10 cellular contexts compared by ENCODE assay signal in the genomic region with DNA sequence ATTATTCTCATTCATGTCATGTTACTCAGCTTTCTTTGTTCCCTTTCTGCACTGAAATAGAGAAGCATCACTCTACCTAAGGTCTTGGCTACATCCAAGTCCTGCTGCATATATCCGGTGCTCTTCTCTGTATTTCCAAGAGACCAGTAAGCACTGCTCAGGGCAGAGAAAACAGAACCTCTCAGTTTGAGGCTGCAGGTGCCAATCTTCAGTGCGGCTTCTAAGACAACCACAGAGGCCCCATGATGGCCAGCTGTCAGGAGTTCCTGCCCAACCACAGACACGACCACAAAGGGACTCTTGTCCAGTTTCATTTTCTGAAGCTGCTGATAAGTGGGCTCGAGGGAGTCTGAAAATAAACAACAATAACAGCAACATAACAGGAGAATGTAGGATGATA.
DNase-seq lines count a peak whose midpoint lies in the region; ATAC-seq and TF ChIP-seq lines count a peak whose summit lies in the region.
"Had no signal": no experiment of that assay in that cellular context is flagged by ENCODE, and none has a peak within 500 bp of the region (broad histone marks: within the 10 kb centered on the region; RNA-seq: fewer than 3 reads in every experiment).

No MANE protein-coding gene starts in this region.

- no peak overlapping the region for H3K56ac ChIP-seq in mesendoderm (ENCODE audit: low read length)

- H3K4me3 ChIP-seq in NB4 (ENCODE audit: low read depth, low read length), result no peak overlapping the region
- no peak overlapping the region for H3K4me3 ChIP-seq in mesendoderm (ENCODE audit: low read length)

- no peaks in the 10 kb centered on the region for H3K36me3 ChIP-seq in mesendoderm (ENCODE audit: control insufficient read depth, insufficient read depth, low read length)

- H3K9ac ChIP-seq in mesendoderm (ENCODE audit: low read length), result no peak overlapping the region

- TF ChIP-seq POLR2A in NB4 (IDR thresholded peaks at IDR 0.05; ENCODE audit: extremely low read depth, insufficient read length), result no peak

- no peaks in the 10 kb centered on the region for H3K79me2 ChIP-seq in mesendoderm (ENCODE audit: control insufficient read depth, insufficient read depth, low read length)

- H4K5ac ChIP-seq in mesendoderm (ENCODE audit: low read length), result no peak overlapping the region

- H3K79me1 ChIP-seq in mesendoderm (ENCODE audit: low read length), result no peaks in the 10 kb centered on the region

- no peaks in the 10 kb centered on the region for H3K4me1 ChIP-seq in mesendoderm (ENCODE audit: control insufficient read depth, low read depth, low read length)

- no peaks in the 10 kb centered on the region for H3K27me3 ChIP-seq in mesendoderm (ENCODE audit: insufficient read depth, low read length, poor library complexity)

- no peak overlapping the region for H3K23ac ChIP-seq in mesendoderm (ENCODE audit: low read length)

- H3K18ac ChIP-seq in mesendoderm (ENCODE audit: low read length), result no peak overlapping the region

- H3K27ac ChIP-seq in mesendoderm (ENCODE audit: low read depth, low read length), result no peak overlapping the region

- H4K8ac ChIP-seq in mesendoderm (ENCODE audit: low read depth, low read length), result no peak overlapping the region

- no peak overlapping the region for H3K4me2 ChIP-seq in mesendoderm (ENCODE audit: low read length)

- H2BK15ac ChIP-seq in mesendoderm (replicated peaks; ENCODE audit: low read depth), result no peak overlapping the region

- peak; percentile 88 for ATAC-seq in GM21381 (IDR thresholded peaks at IDR 0.05; ENCODE audit: unreplicated experiment)
- no peak for ATAC-seq in HG03520 (IDR thresholded peaks at IDR 0.05; ENCODE audit: unreplicated experiment)

- H3K4ac ChIP-seq in mesendoderm (ENCODE audit: low read depth, low read length), result no peak overlapping the region

- H2BK5ac ChIP-seq in mesendoderm (ENCODE audit: low read length), result no peak overlapping the region

- no peak overlapping the region for H2AK5ac ChIP-seq in mesendoderm (ENCODE audit: low read length)

- no CpG with 5 or more reads among the region's 4 CpGs for WGBS in mesendoderm (ENCODE audit: extremely low coverage, insufficient coverage, low lambda C conversion rate)

- H2BK120ac ChIP-seq in mesendoderm (ENCODE audit: low read depth, low read length), result no peak overlapping the region

- TF ChIP-seq CTCF in NB4 (IDR thresholded peaks at IDR 0.05; ENCODE audit: low read depth, low read length), result no peak

- peak in 9 of 14 donors; percentile 4 to 48 (median 25) for DNase-seq in C1 segment of cervical spinal cord (lab: John Stamatoyannopoulos, UW)
- DNase-seq in NB4 (ENCODE audit: low read depth), result peak; percentile 29
- DNase-seq in hippocampal formation (lab: John Stamatoyannopoulos, UW), result peak; percentile 6 to 46
- no peak for DNase-seq in mesendoderm
- no peak for DNase-seq in hepatic stellate cell (ENCODE audit: low spot score)
- DNase-seq in EL, result no peak
- DNase-seq: activated effector memory CD4-positive, alpha-beta T cell treated with anti-CD3 and anti-CD28 coated beads, Interleukin-2, amount 50 U/mL, for 16 hours; NCI-H446 treated with DMSO at 0.1 percent for 48 hours had no signal

Comparison
In these comparisons a context has a peak if more than half of its experiments do, and no peak if none do; other contexts are left out.
1. DNase-seq: peak in C1 segment of cervical spinal cord (9 of 14), NB4 (single experiment) and hippocampal formation (2 of 2); none in mesendoderm (single experiment), hepatic stellate cell (single experiment) and EL (single experiment).